In the genomic region with DNA sequence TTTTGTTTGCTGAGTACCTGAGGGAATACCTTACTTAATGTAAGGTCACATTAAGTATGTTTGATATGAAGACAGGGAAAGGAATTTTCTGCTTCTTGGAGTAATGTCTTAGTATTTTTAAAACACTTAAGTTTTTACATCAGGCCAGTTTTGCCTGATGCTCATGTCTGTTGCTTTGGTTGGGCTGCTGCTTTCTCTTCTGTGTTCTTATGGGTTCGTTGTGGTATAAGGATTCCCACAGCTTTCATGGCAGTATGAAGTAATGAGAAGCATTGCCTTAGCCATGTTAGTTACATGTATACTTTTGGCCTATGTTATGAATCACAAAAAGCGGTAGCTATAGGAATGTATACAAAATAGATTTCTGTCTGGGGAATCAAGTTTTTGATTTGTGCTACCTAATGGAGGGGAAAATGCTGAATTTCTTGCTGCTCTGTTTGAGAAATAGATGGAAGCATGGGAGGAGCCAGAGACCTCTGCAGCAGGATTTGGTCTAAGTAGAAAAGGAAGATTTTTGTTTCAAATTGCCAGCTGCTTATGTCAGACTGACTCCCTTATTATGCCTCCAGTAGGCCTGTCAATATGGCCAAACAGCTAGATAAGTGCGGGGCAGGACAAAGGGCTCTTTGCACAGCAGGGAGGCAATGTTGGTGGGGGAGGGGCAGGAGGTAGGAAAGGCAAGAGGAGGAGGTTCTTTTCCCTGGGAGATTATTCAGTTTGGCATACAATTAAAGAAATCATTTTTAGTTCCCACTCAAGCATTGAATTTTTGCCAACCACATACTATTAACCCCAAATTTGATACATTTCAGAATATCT, we compare ENCODE assay signal across 8 cellular contexts. TPM values are rescaled to one million over a fixed set of nuclear protein-coding genes. Genes with fewer than 3 reads are reported as not detected.
DNase-seq lines count a peak whose midpoint lies in the region; ATAC-seq and TF ChIP-seq lines count a peak whose summit lies in the region.

No MANE protein-coding gene starts in this region.

- CTCF ChIA-PET in AG04450 (lab: Charles Lee), result no interaction called here

- H3K36me3 ChIP-seq in HUES6 (ENCODE audit: control insufficient read depth, insufficient read depth, low read length), result peaks cover 4% of the 10 kb centered on the region
- peaks cover 17% of the 10 kb centered on the region for H3K36me3 ChIP-seq in WERI-Rb-1
- H3K36me3 ChIP-seq in hepatocyte (replicated peaks; ENCODE audit: insufficient read depth, low read depth), result no peaks in the 10 kb centered on the region
- H3K36me3 ChIP-seq in skeletal muscle tissue (ENCODE audit: control insufficient read depth in 3 of 3, insufficient read depth in 3 of 3, low read length in 3 of 3), result no peaks in the 10 kb centered on the region

- H3K4me3 ChIP-seq in AG04450 (ENCODE audit: low read depth, low read length) (peak overlapping the region; percentile 31), HUES6 (ENCODE audit: low read depth, low read length) (peak overlapping the region; percentile 84), WERI-Rb-1 (ENCODE audit: low read depth, low read length) (peak overlapping the region; percentile 37), hepatocyte (peak overlapping the region; percentile 1), skeletal muscle tissue (ENCODE audit: low read length in 3 of 3) (peak overlapping the region in 1 of 3 donors; percentile 16)

- H2AFZ ChIP-seq in hepatocyte, result no peak overlapping the region

- peaks cover 87% of the 10 kb centered on the region for H4K20me1 ChIP-seq in hepatocyte (ENCODE audit: insufficient read depth, poor library complexity, severe bottlenecking)

- TF ChIP-seq CTCF in AG04450 (IDR thresholded peaks at IDR 0.05; ENCODE audit: low read depth, low read length), result no peak
- TF ChIP-seq CTCF in WERI-Rb-1 (IDR thresholded peaks at IDR 0.05; ENCODE audit: low read depth, low read length), result no peak
- no peak for TF ChIP-seq CTCF in hepatocyte (IDR thresholded peaks at IDR 0.05; ENCODE audit: poor library complexity)

- DNase-seq in AG04450 (ENCODE audit: low read depth, low spot score) (no peak), WERI-Rb-1 (peak; percentile 96), hepatocyte (ENCODE audit: low spot score) (peak; percentile 73), posterior vena cava (ENCODE audit: low spot score) (no peak)

- POLR2A ChIA-PET in AG04450 (lab: Yijun Ruan, JAX), result interaction anchor here (0.6 to 1.5 kb wide), 4 partner anchors 14 to 60 kb away, joined by 4 read pairs; partner anchors contain the start of gene THUMPD3

- peak overlapping the region; percentile 78 for H3K4me2 ChIP-seq in hepatocyte

- H3K9me3 ChIP-seq in AG04450 (ENCODE audit: control insufficient read depth, insufficient read depth, low read length) (no peaks in the 10 kb centered on the region), HUES6 (ENCODE audit: control insufficient read depth, insufficient read depth, low read depth, low read length) (peaks cover 2% of the 10 kb centered on the region; the same call in 1 of the 2 replicates), WERI-Rb-1 (ENCODE audit: severe bottlenecking) (no peaks in the 10 kb centered on the region), hepatocyte (ENCODE audit: low read depth) (no peaks in the 10 kb centered on the region), skeletal muscle tissue (ENCODE audit: control insufficient read depth in 3 of 3, low read length in 3 of 3) (no peaks in the 10 kb centered on the region)

- ATAC-seq in GM21529 (IDR thresholded peaks at IDR 0.05; ENCODE audit: unreplicated experiment), result no peak
- no peak for ATAC-seq in HG03045 (IDR thresholded peaks at IDR 0.05; ENCODE audit: unreplicated experiment)

- intact Hi-C loops in posterior vena cava (cut with DNase I), result no loop called here

- peaks cover 43% of the 10 kb centered on the region for H3K4me1 ChIP-seq in HUES6 (ENCODE audit: control insufficient read depth, insufficient read depth, low read length)
- H3K4me1 ChIP-seq in hepatocyte (ENCODE audit: insufficient read depth), result peaks cover 59% of the 10 kb centered on the region
- H3K4me1 ChIP-seq in skeletal muscle tissue (ENCODE audit: control insufficient read depth in 3 of 3, insufficient read depth in 3 of 3, low read length in 3 of 3), result peaks cover 39 to 61% (median 53%) of the 10 kb centered on the region in 3 donors

- WGBS in hepatocyte (ENCODE audit: low lambda C conversion rate, missing lambda C conversion rate), result 6% methylated on average over 3 of the region's 3 CpGs

- no peaks in the 10 kb centered on the region for H3K27me3 ChIP-seq in AG04450 (ENCODE audit: control insufficient read depth, insufficient read depth, low read length)
- no peaks in the 10 kb centered on the region for H3K27me3 ChIP-seq in HUES6 (ENCODE audit: control insufficient read depth, insufficient read depth, low read length)
- no peaks in the 10 kb centered on the region for H3K27me3 ChIP-seq in WERI-Rb-1 (ENCODE audit: insufficient read depth, low read depth, severe bottlenecking)
- no peaks in the 10 kb centered on the region for H3K27me3 ChIP-seq in hepatocyte
- H3K27me3 ChIP-seq in skeletal muscle tissue (ENCODE audit: control insufficient read depth in 3 of 3, insufficient read depth in 3 of 3, low read length in 3 of 3), result no peaks in the 10 kb centered on the region

- peak overlapping the region; percentile 57 for H3K9ac ChIP-seq in HUES6 (ENCODE audit: low read length)
- no peak overlapping the region for H3K9ac ChIP-seq in skeletal muscle tissue (ENCODE audit: low read depth in 1 of 3, low read length in 3 of 3)

- H3K79me2 ChIP-seq in hepatocyte, result peaks cover 100% of the 10 kb centered on the region

- H3K9me2 ChIP-seq in hepatocyte (replicated peaks; ENCODE audit: insufficient read depth), result no peaks in the 10 kb centered on the region

- H3K27ac ChIP-seq in AG04450 (ENCODE audit: low read depth, low read length), result no peak overlapping the region
- peak overlapping the region; percentile 53 for H3K27ac ChIP-seq in HUES6 (ENCODE audit: low read depth, low read length)
- H3K27ac ChIP-seq in WERI-Rb-1, result peak overlapping the region; percentile 99
- peak overlapping the region; percentile 99 for H3K27ac ChIP-seq in hepatocyte
- peak overlapping the region; percentile 27 for H3K27ac ChIP-seq in skeletal muscle tissue (ENCODE audit: low read depth, low read length)

RNA-seq across cellular contexts. Expression of gene SETD5, which starts 5.2 kb away (rescaled TPM):
- polyA plus RNA-seq in AG04450 (2011; rRNA removed) (62.4 and 75.0 TPM in 2 replicates), hepatocyte (110 and 119 TPM in 2 replicates)
- polyA minus RNA-seq in AG04450 (2011; rRNA and poly(A)+ RNA removed), result 117 and 140 TPM in 2 replicates
- total RNA-seq in hepatocyte (69.8 and 75.2 TPM in 2 replicates), skeletal muscle tissue (54.3 TPM), posterior vena cava (100 to 1,000 TPM in 1 of 2 donors, 10 to 100 TPM in 1; 95.7 to 101 TPM)

RNA-seq across cellular contexts. Expression of gene THUMPD3, which starts 39.8 kb away (rescaled TPM):
- polyA plus RNA-seq in AG04450 (2011; rRNA removed), result 43.3 and 49.8 TPM in 2 replicates
- 41.8 and 46.6 TPM in 2 replicates for polyA minus RNA-seq in AG04450 (2011; rRNA and poly(A)+ RNA removed)
- 20.7 and 22.7 TPM in 2 replicates for total RNA-seq in hepatocyte
- 16.3 and 17.3 TPM in 2 replicates for polyA plus RNA-seq in hepatocyte
- 43.8 TPM for total RNA-seq in skeletal muscle tissue
- total RNA-seq in posterior vena cava, result 10 to 100 TPM; 28.3 to 39.9 TPM

Comparison
In these comparisons a context has a peak if more than half of its experiments do, and no peak if none do; other contexts are left out.
1. DNase-seq: peak in WERI-Rb-1 (single experiment) and hepatocyte (single experiment); none in AG04450 (single experiment) and posterior vena cava (single experiment).